Comparison of ENCODE assay signal across 2 cellular contexts in the genomic region with DNA sequence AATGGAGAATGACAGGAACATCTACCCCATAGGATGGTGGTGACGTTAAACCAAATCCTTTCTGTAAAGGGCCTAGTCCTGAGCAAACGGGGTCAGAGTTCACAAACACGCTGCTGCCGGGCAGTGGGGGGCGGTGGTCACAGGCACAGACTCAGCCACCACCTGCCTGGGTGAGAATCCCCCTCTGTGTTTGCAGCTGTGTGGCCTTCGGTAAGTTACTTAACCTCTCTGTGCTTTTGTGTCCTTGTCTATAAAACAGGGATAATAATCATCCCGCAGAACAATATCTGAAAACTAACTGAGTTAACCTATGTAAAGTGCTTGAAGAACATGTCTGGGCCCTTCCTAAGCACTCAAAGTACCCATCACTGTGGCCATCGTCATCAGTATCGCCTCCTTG.
TF ChIP-seq lines count a peak whose summit lies in the region.

No MANE protein-coding gene starts in this region.

TF ChIP-seq in HepG2, 621 proteins besides CTCF, POLR2A, EP300 and RAD21:
- TF ChIP-seq ZMYM3 (CRISPR knock-in tag; IDR thresholded peaks at IDR 0.05) (0 out of 2 replicates have a peak, but pooled peaks have one; percentile 14), ARHGAP35 (CRISPR knock-in tag; IDR thresholded peaks at IDR 0.05; ENCODE audit: borderline replicate concordance) (no peak), ZNF768 (CRISPR knock-in tag; IDR thresholded peaks at IDR 0.05) (peak; percentile 97)

TF ChIP-seq in K562, 482 proteins besides CTCF, POLR2A, EP300 and RAD21:
- peak; percentile 64 for TF ChIP-seq ZFP36 (IDR thresholded peaks at IDR 0.05; ENCODE audit: low read depth, low read length, partially characterized antibody)
- TF ChIP-seq HDAC6 (IDR thresholded peaks at IDR 0.05; ENCODE audit: low read depth, low read length) = no peak
- TF ChIP-seq MTA3 (IDR thresholded peaks at IDR 0.05; ENCODE audit: borderline replicate concordance) = no peak
- no peak for TF ChIP-seq BMI1 (IDR thresholded peaks at IDR 0.05; ENCODE audit: low read length)
- TF ChIP-seq ADNP (tag; IDR thresholded peaks at IDR 0.05) = peak; percentile 73
- TF ChIP-seq SNRNP70 (optimal IDR thresholded peaks at IDR 0.05; ENCODE audit: low read depth, low read length) = no peak
- no peak for TF ChIP-seq RBM34 (IDR thresholded peaks at IDR 0.05; ENCODE audit: borderline replicate concordance, insufficient read depth, low read length)
- no peak for TF ChIP-seq RBFOX2 (IDR thresholded peaks at IDR 0.05; ENCODE audit: low read depth, low read length)
- TF ChIP-seq CXXC5 (CRISPR knock-in tag; IDR thresholded peaks at IDR 0.05) = no peak
- TF ChIP-seq, protein P1, sequence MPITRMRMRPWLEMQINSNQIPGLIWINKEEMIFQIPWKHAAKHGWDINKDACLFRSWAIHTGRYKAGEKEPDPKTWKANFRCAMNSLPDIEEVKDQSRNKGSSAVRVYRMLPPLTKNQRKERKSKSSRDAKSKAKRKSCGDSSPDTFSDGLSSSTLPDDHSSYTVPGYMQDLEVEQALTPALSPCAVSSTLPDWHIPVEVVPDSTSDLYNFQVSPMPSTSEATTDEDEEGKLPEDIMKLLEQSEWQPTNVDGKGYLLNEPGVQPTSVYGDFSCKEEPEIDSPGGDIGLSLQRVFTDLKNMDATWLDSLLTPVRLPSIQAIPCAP (CRISPR knock-in tag; IDR thresholded peaks at IDR 0.05; ENCODE audit: borderline replicate concordance) = no peak
- no peak for TF ChIP-seq HEY1 (CRISPR knock-in tag; IDR thresholded peaks at IDR 0.05; ENCODE audit: borderline replicate concordance)
- no peak for TF ChIP-seq ZZZ3 (IDR thresholded peaks at IDR 0.05)
- TF ChIP-seq, protein P2, sequence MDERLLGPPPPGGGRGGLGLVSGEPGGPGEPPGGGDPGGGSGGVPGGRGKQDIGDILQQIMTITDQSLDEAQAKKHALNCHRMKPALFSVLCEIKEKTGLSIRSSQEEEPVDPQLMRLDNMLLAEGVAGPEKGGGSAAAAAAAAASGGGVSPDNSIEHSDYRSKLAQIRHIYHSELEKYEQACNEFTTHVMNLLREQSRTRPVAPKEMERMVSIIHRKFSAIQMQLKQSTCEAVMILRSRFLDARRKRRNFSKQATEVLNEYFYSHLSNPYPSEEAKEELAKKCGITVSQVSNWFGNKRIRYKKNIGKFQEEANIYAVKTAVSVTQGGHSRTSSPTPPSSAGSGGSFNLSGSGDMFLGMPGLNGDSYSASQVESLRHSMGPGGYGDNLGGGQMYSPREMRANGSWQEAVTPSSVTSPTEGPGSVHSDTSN (CRISPR knock-in tag; IDR thresholded peaks at IDR 0.05; ENCODE audit: low read depth) = no peak
- TF ChIP-seq, protein P2 (tag; conservative IDR thresholded peaks at IDR 0.05; ENCODE audit: low read depth) = no peak
- TF ChIP-seq RBM25 (IDR thresholded peaks at IDR 0.05; ENCODE audit: low read depth, low read length, severe bottlenecking) = peak; percentile 90
- TF ChIP-seq ZKSCAN3 (CRISPR knock-in tag; IDR thresholded peaks at IDR 0.05) = no peak
- TF ChIP-seq CBX5 (IDR thresholded peaks at IDR 0.05; ENCODE audit: borderline replicate concordance, low read depth) = no peak
- no peak for TF ChIP-seq ZNF140 (CRISPR knock-in tag; IDR thresholded peaks at IDR 0.05)
- 0 out of 4 replicates have a peak, but pooled peaks of 1 of the 2 experiments have one; percentile 13 for TF ChIP-seq FOXA3 (CRISPR knock-in tag; conservative IDR thresholded peaks at IDR 0.05 in 1 of 2, IDR thresholded peaks at IDR 0.05 in 1 of 2)
- no peak for TF ChIP-seq ELK3 (CRISPR knock-in tag; IDR thresholded peaks at IDR 0.05)
- TF ChIP-seq, protein P3, sequence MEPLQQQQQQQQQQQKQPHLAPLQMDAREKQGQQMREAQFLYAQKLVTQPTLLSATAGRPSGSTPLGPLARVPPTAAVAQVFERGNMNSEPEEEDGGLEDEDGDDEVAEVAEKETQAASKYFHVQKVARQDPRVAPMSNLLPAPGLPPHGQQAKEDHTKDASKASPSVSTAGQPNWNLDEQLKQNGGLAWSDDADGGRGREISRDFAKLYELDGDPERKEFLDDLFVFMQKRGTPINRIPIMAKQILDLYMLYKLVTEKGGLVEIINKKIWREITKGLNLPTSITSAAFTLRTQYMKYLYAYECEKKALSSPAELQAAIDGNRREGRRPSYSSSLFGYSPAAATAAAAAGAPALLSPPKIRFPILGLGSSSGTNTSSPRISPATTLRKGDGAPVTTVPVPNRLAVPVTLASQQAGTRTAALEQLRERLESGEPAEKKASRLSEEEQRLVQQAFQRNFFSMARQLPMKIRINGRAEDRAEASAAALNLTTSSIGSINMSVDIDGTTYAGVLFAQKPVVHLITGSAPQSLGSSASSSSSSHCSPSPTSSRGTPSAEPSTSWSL (CRISPR knock-in tag; IDR thresholded peaks at IDR 0.05; ENCODE audit: borderline replicate concordance) = no peak
- TF ChIP-seq ASH1L (IDR thresholded peaks at IDR 0.05; ENCODE audit: borderline replicate concordance, low read depth, partially characterized antibody) = no peak
- TF ChIP-seq ZBTB7A (IDR thresholded peaks at IDR 0.05; ENCODE audit: borderline replicate concordance, control insufficient read depth, low read depth, low read length) = no peak
- TF ChIP-seq BCOR (IDR thresholded peaks at IDR 0.05) = peak; percentile 94
- TF ChIP-seq KDM1A (IDR thresholded peaks at IDR 0.05) = peak; percentile 60 to 62; a peak in 3 of 4 replicates
- no peak for TF ChIP-seq STAG1 (CRISPR knock-in tag; IDR thresholded peaks at IDR 0.05; ENCODE audit: borderline replicate concordance)
- no peak for TF ChIP-seq RUNX1 (IDR thresholded peaks at IDR 0.05; ENCODE audit: low read depth)
- TF ChIP-seq PHF21A (IDR thresholded peaks at IDR 0.05; ENCODE audit: borderline replicate concordance, low read depth) = no peak
- TF ChIP-seq KLF10 (CRISPR knock-in tag; IDR thresholded peaks at IDR 0.05) = no peak
- TF ChIP-seq GTF2A2 (tag; IDR thresholded peaks at IDR 0.05) = no peak
- no peak for TF ChIP-seq SAFB2 (IDR thresholded peaks at IDR 0.05; ENCODE audit: borderline replicate concordance, low read depth, low read length, severe bottlenecking)
- TF ChIP-seq YY1 (IDR thresholded peaks at IDR 0.05; ENCODE audit: borderline replicate concordance in 1 of 3, control insufficient read depth in 1 of 3, extremely low read depth in 1 of 3, insufficient read depth in 3 of 3, insufficient read length in 1 of 3, insufficient replicate concordance in 2 of 3, low read depth in 1 of 3, low read length in 2 of 3) = no peak
